ENCODE assay signal across 8 cellular contexts in the genomic region with DNA sequence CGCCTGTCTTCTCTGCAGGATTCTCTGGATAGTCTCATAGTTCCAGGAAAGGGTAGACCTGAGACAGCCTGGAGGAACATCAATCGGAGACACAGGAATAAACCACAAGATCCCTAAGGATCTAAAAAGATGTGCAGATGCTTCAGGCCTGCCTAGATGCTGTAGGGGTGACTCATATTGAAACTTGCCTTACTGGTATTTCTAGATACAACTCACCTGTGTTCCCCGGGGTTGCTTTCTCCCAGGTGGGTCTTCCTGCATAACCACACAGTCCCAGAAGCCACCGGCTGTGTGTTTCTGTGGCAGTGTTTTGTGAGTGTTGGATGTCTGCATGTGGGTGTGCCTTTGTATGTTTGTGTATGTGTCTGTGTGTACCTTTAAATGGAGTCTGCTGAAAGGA.
"Had no signal": no experiment of that assay in that cellular context is flagged by ENCODE, and none has a peak within 500 bp of the region (broad histone marks: within the 10 kb centered on the region; RNA-seq: fewer than 3 reads in every experiment).

No MANE protein-coding gene starts in this region.

- DNase-seq: H9, HCEC 1CT had no signal

- H3K4me1 Mint-ChIP-seq: GM23338, H9, IgD-negative memory B cell had no signal

- H3K27me3 Mint-ChIP-seq: IgD-negative memory B cell had no signal

- ATAC-seq: GM23338, HepG2 had no signal

- FAIRE-seq: H1, H54, HepG2 had no signal

- H3K27ac Mint-ChIP-seq: GM23338, H9, IgD-negative memory B cell had no signal

- H3K9me3 Mint-ChIP-seq: H9, IgD-negative memory B cell had no signal

- H3K4me3 ChIP-seq: GM23338 had no signal

- H3K27ac ChIP-seq: HL-60 had no signal

- H3K36me3 Mint-ChIP-seq: IgD-negative memory B cell had no signal

- H3K4me3 Mint-ChIP-seq: GM23338, H9, IgD-negative memory B cell had no signal
